13 cellular contexts compared by ENCODE assay signal in the genomic region with DNA sequence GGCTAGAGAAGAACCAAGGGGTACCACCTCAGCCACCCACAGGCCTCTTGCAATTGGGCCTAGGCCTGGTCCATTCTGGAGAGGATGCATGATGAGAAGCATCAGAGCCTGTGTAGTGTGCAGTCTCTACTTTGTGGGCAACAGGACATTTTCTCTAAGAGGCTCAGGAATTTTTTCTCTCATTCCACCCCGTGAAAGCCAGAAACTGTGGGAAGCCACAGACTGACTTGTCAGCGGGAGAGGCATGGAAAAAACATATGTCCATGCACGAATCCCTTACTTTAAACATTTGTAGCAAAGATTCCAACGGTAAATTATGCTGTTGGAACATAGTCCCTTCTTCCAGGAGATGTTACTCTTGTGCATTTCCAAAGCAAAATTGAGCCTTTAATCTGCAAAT.
DNase-seq lines count a peak whose midpoint lies in the region; ATAC-seq and TF ChIP-seq lines count a peak whose summit lies in the region.
"Had no signal": no experiment of that assay in that cellular context is flagged by ENCODE, and none has a peak within 500 bp of the region (broad histone marks: within the 10 kb centered on the region; RNA-seq: fewer than 3 reads in every experiment).

No MANE protein-coding gene starts in this region.

- TF ChIP-seq CTCF in heart right ventricle (IDR thresholded peaks at IDR 0.05) (no peak), suprapubic skin (IDR thresholded peaks at IDR 0.05) (no peak)

- no peak overlapping the region for H3K4me3 ChIP-seq in heart right ventricle
- H3K4me3 ChIP-seq in suprapubic skin = no peak overlapping the region
- H3K4me3 ChIP-seq: hepatocyte had no signal

- ATAC-seq in heart right ventricle = peak in 1 of 8 donors; percentile 21
- no peak for ATAC-seq in natural killer cell treated with Interleukin-12 subunit alpha and Interleukin-12 subunit beta and Interleukin-15 and Interleukin-18, amount 100 ng/mL, for 72 hours
- ATAC-seq in GM21381 (IDR thresholded peaks at IDR 0.05; ENCODE audit: unreplicated experiment) = no peak
- ATAC-seq: left lobe of liver had no signal

- H3K27ac ChIP-seq in heart right ventricle = peak overlapping the region in 7 of 10 donors; percentile 31 to 81 (median 69)
- peak overlapping the region; percentile 32 for H3K27ac ChIP-seq in suprapubic skin
- H3K27ac ChIP-seq: hepatocyte had no signal

- peaks cover 34% of the 10 kb centered on the region for H3K36me3 Mint-ChIP-seq in dendritic cell treated with granulocyte-macrophage colony-stimulating factor and Interleukin-4, amounts not matched to agents 40 ng/mL and 50 ng/mL, for 4 days (ENCODE audit: low read depth)
- H3K36me3 Mint-ChIP-seq in natural killer cell treated with Interleukin-12 subunit alpha and Interleukin-12 subunit beta and Interleukin-15 and Interleukin-18, amount 100 ng/mL, for 72 hours = no peaks in the 10 kb centered on the region

- no peak overlapping the region for H3K4me3 Mint-ChIP-seq in dendritic cell treated with granulocyte-macrophage colony-stimulating factor and Interleukin-4, amounts not matched to agents 40 ng/mL and 50 ng/mL, for 4 days
- H3K4me3 Mint-ChIP-seq in natural killer cell treated with Interleukin-12 subunit alpha and Interleukin-12 subunit beta and Interleukin-15 and Interleukin-18, amount 100 ng/mL, for 72 hours = no peak overlapping the region

- H3K4me1 Mint-ChIP-seq in dendritic cell treated with granulocyte-macrophage colony-stimulating factor and Interleukin-4, amounts not matched to agents 40 ng/mL and 50 ng/mL, for 4 days (ENCODE audit: low read depth) = peaks cover 37% of the 10 kb centered on the region
- H3K4me1 Mint-ChIP-seq in natural killer cell treated with Interleukin-12 subunit alpha and Interleukin-12 subunit beta and Interleukin-15 and Interleukin-18, amount 100 ng/mL, for 72 hours (ENCODE audit: low read depth in 2 of 2) = peaks cover 41 to 46% of the 10 kb centered on the region in 2 donors

- H3K27ac Mint-ChIP-seq in dendritic cell treated with granulocyte-macrophage colony-stimulating factor and Interleukin-4, amounts not matched to agents 40 ng/mL and 50 ng/mL, for 4 days = peak overlapping the region; percentile 31
- peak overlapping the region; percentile 9 to 70 for H3K27ac Mint-ChIP-seq in natural killer cell treated with Interleukin-12 subunit alpha and Interleukin-12 subunit beta and Interleukin-15 and Interleukin-18, amount 100 ng/mL, for 72 hours

- H3K27me3 ChIP-seq in heart right ventricle = no peaks in the 10 kb centered on the region
- no peaks in the 10 kb centered on the region for H3K27me3 ChIP-seq in suprapubic skin
- H3K27me3 ChIP-seq: hepatocyte had no signal

- intact Hi-C loops in heart right ventricle (cut with DNase I) (loop anchor here in 1 of 10 donors (10.0 kb wide), 1 partner anchor 237 kb away; no protein-coding TSS in a partner anchor), cardiac septum (cut with DNase I) (no loop called here)
- intact Hi-C loops in dendritic cell treated with granulocyte-macrophage colony-stimulating factor and Interleukin-4, amounts not matched to agents 40 ng/mL and 50 ng/mL, for 4 days (cut with micrococcal nuclease) = no loop called here

- H3K9me3 ChIP-seq in heart right ventricle = no peaks in the 10 kb centered on the region
- no peaks in the 10 kb centered on the region for H3K9me3 ChIP-seq in suprapubic skin

- TF ChIP-seq POLR2A in suprapubic skin (IDR thresholded peaks at IDR 0.05) = no peak

- no peaks in the 10 kb centered on the region for H3K27me3 Mint-ChIP-seq in dendritic cell treated with granulocyte-macrophage colony-stimulating factor and Interleukin-4, amounts not matched to agents 40 ng/mL and 50 ng/mL, for 4 days
- H3K27me3 Mint-ChIP-seq in natural killer cell treated with Interleukin-12 subunit alpha and Interleukin-12 subunit beta and Interleukin-15 and Interleukin-18, amount 100 ng/mL, for 72 hours = no peaks in the 10 kb centered on the region

- H3K4me1 ChIP-seq in heart right ventricle (peaks cover 13 to 80% (median 59%) of the 10 kb centered on the region in 9 donors), suprapubic skin (peaks cover 9% of the 10 kb centered on the region)

- H3K36me3 ChIP-seq in heart right ventricle = peaks cover 0 to 63% (median 0%) of the 10 kb centered on the region in 9 donors
- H3K36me3 ChIP-seq in suprapubic skin = peaks cover 4% of the 10 kb centered on the region

- WGBS in heart right ventricle, 2 donors = 53 to 64% methylated on average over 4 of the region's 4 CpGs
- WGBS in suprapubic skin = 68% methylated on average over 4 of the region's 4 CpGs

- H3K9me3 Mint-ChIP-seq in dendritic cell treated with granulocyte-macrophage colony-stimulating factor and Interleukin-4, amounts not matched to agents 40 ng/mL and 50 ng/mL, for 4 days = no peaks in the 10 kb centered on the region
- H3K9me3 Mint-ChIP-seq in natural killer cell treated with Interleukin-12 subunit alpha and Interleukin-12 subunit beta and Interleukin-15 and Interleukin-18, amount 100 ng/mL, for 72 hours = no peaks in the 10 kb centered on the region

- TF ChIP-seq EP300 in suprapubic skin (IDR thresholded peaks at IDR 0.05) = no peak

- DNase-seq in heart right ventricle (no peak), cardiac septum (ENCODE audit: low spot score) (no peak), suprapubic skin (ENCODE audit: low spot score in 2 of 2) (no peak), NCI-H146 treated with DMSO at 0.1 percent for 48 hours (lab: John Stamatoyannopoulos, UW; ENCODE audit: unreplicated experiment) (no peak), DMS53 treated with DMSO at 0.1 percent for 48 hours (lab: John Stamatoyannopoulos, UW; ENCODE audit: unreplicated experiment) (no peak)
- DNase-seq in natural killer cell treated with Interleukin-12 subunit alpha and Interleukin-12 subunit beta and Interleukin-15 and Interleukin-18, amount 100 ng/mL, for 72 hours (ENCODE audit: low spot score) = no peak
- DNase-seq: activated CD4-positive, alpha-beta T cell treated with anti-CD3 and anti-CD28 coated beads for 1 hour; NCI-H2081 treated with DMSO at 0.1 percent for 48 hours; NCI-H69 had no signal
